10 cellular contexts compared by ENCODE assay signal in the genomic region with DNA sequence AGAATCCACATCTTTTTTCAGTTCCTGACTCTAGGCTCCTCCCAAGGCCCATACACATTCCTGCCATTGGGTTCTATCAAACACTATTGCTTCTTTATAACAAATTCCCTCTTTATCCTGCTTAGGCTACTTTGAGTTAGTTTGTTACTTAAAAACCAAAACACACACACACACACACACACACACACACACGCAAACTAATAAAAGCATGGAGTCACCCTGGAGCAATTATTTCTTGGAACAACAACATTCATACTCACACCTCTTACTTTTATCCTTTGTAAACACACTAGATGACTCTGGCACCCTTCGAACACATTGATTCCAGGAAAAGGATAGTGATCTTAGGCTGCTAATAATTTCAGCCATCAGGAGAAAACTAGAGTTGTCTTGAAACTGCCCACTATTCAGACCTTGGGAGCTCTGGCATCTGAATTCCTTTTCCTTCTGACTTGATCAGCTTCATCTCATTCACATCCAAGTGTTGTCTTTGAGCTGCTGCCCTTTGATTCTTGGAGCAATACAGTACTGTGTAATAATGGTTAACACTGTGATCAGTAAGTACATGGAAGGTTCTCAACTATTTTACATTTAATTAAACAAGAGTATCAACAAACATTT. TPM values are rescaled to one million over a fixed set of nuclear protein-coding genes. Genes with fewer than 3 reads are reported as not detected.
DNase-seq lines count a peak whose midpoint lies in the region; ATAC-seq and TF ChIP-seq lines count a peak whose summit lies in the region.
"Had no signal": no experiment of that assay in that cellular context is flagged by ENCODE, and none has a peak within 500 bp of the region (broad histone marks: within the 10 kb centered on the region; RNA-seq: fewer than 3 reads in every experiment).

No MANE protein-coding gene starts in this region.

- ATAC-seq in psoas muscle, result no peak

- TF ChIP-seq EP300 in tibial nerve (IDR thresholded peaks at IDR 0.05), result no peak

- H3K27me3 ChIP-seq in HUES6 (ENCODE audit: control insufficient read depth, insufficient read depth, low read length), result no peaks in the 10 kb centered on the region
- H3K27me3 ChIP-seq in liver (ENCODE audit: control insufficient read depth in 4 of 4, insufficient read depth in 4 of 4, low read length in 3 of 4), result no peaks in the 10 kb centered on the region
- H3K27me3 ChIP-seq in tibial nerve, result no peaks in the 10 kb centered on the region
- no peaks in the 10 kb centered on the region for H3K27me3 ChIP-seq in psoas muscle (ENCODE audit: insufficient read depth in 3 of 3, low read length in 2 of 3)

- H3K27ac ChIP-seq in HUES6 (ENCODE audit: low read depth, low read length), result peak overlapping the region; percentile 77; the same call in 1 of the 2 replicates
- H3K27ac ChIP-seq in liver (ENCODE audit: low read depth in 1 of 2, low read length in 2 of 2), result peak overlapping the region; percentile 53 to 66
- H3K27ac ChIP-seq in tibial nerve, result peak overlapping the region in 3 of 4 donors; percentile 48 to 79 (median 67)
- H3K27ac ChIP-seq in psoas muscle, result no peak overlapping the region
- H3K27ac ChIP-seq: HL-60 had no signal

- TF ChIP-seq POLR2A in tibial nerve (IDR thresholded peaks at IDR 0.05), result no peak

- H3K4me3 ChIP-seq in HUES6 (ENCODE audit: low read depth, low read length), result no peak overlapping the region
- no peak overlapping the region for H3K4me3 ChIP-seq in cardiac fibroblast (replicated peaks in 1 of 2; ENCODE audit: low read depth in 2 of 2, low read length in 2 of 2)
- H3K4me3 ChIP-seq in liver (ENCODE audit: low read depth in 1 of 3, low read length in 3 of 3), result no peak overlapping the region
- H3K4me3 ChIP-seq in tibial nerve, result no peak overlapping the region
- no peak overlapping the region for H3K4me3 ChIP-seq in psoas muscle

- 51% methylated on average over 2 of the region's 2 CpGs for WGBS in liver
- WGBS in tibial nerve, 2 donors, result 36 to 55% methylated on average over 2 of the region's 2 CpGs
- 73 to 83% (median 77%) methylated on average over 2 of the region's 2 CpGs for WGBS in psoas muscle, 3 donors

- no peaks in the 10 kb centered on the region for H3K9me3 ChIP-seq in HUES6 (ENCODE audit: control insufficient read depth, insufficient read depth, low read depth, low read length)
- H3K9me3 ChIP-seq in liver (ENCODE audit: control insufficient read depth in 4 of 4, low read length in 3 of 4), result no peaks in the 10 kb centered on the region
- no peaks in the 10 kb centered on the region for H3K9me3 ChIP-seq in tibial nerve
- no peaks in the 10 kb centered on the region for H3K9me3 ChIP-seq in psoas muscle

- H3K36me3 ChIP-seq in HUES6 (ENCODE audit: control insufficient read depth, insufficient read depth, low read length) (no peaks in the 10 kb centered on the region), liver (ENCODE audit: control insufficient read depth in 4 of 4, insufficient read depth in 3 of 4, low read depth in 1 of 4, low read length in 3 of 4) (no peaks in the 10 kb centered on the region), tibial nerve (no peaks in the 10 kb centered on the region), psoas muscle (ENCODE audit: insufficient read depth in 1 of 2, low read depth in 1 of 2) (no peaks in the 10 kb centered on the region)

- peak overlapping the region; percentile 6 for H3K9ac ChIP-seq in HUES6 (ENCODE audit: low read length)
- H3K9ac ChIP-seq in liver (ENCODE audit: low read depth in 1 of 2, low read length in 2 of 2), result peak overlapping the region in 1 of 2 donors; percentile 69

- TF ChIP-seq CTCF in cardiac fibroblast (IDR thresholded peaks at IDR 0.05; ENCODE audit: low read depth, low read length) (no peak), liver (IDR thresholded peaks at IDR 0.05; ENCODE audit: low read depth, low read length, missing input control) (no peak), tibial nerve (IDR thresholded peaks at IDR 0.05) (no peak), psoas muscle (IDR thresholded peaks at IDR 0.05) (no peak)

- H3K4me1 ChIP-seq in HUES6 (ENCODE audit: control insufficient read depth, insufficient read depth, low read length), result peaks cover 16% of the 10 kb centered on the region
- peaks cover 0 to 19% (median 13%) of the 10 kb centered on the region in 4 donors for H3K4me1 ChIP-seq in liver (ENCODE audit: control insufficient read depth in 4 of 4, insufficient read depth in 4 of 4, low read length in 3 of 4)
- H3K4me1 ChIP-seq in tibial nerve, result peaks cover 0 to 19% (median 3%) of the 10 kb centered on the region in 4 donors
- H3K4me1 ChIP-seq in psoas muscle, result no peaks in the 10 kb centered on the region

- no peak for TF ChIP-seq RAD21 in liver (IDR thresholded peaks at IDR 0.05)

- intact Hi-C loops in psoas muscle (cut with DNase I), result no loop called here

- DNase-seq in cardiac fibroblast (ENCODE audit: low read depth in 2 of 2) (peak; percentile 17 to 41), tibial nerve (ENCODE audit: low spot score in 2 of 2) (no peak), CD1c-positive myeloid dendritic cell (ENCODE audit: extremely low spot score) (no peak), psoas muscle (no peak), NCI-H2081 (lab: John Stamatoyannopoulos, UW) (no peak)
- no peak for DNase-seq in stimulated activated CD4-positive, alpha-beta T cell treated with anti-CD3 and anti-CD28 coated beads, Interleukin-15, amount 100 ng/mL, for 24 hours
- DNase-seq: NCI-H526 treated with DMSO at 0.1 percent for 48 hours had no signal

TF ChIP-seq in liver, 16 proteins besides CTCF, POLR2A, EP300 and RAD21:
- TF ChIP-seq GABPA (IDR thresholded peaks at IDR 0.05 in 1 of 2, conservative IDR thresholded peaks at IDR 0.05 in 1 of 2) (peak in 1 of 2 donors; percentile 16), YY1 (IDR thresholded peaks at IDR 0.05) (peak; percentile 33), TAF1 (conservative IDR thresholded peaks at IDR 0.05) (no peak), HNF4A (conservative IDR thresholded peaks at IDR 0.05) (peak; percentile 38 to 65)
- TF ChIP-seq, protein P1, sequence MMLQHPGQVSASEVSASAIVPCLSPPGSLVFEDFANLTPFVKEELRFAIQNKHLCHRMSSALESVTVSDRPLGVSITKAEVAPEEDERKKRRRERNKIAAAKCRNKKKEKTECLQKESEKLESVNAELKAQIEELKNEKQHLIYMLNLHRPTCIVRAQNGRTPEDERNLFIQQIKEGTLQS (IDR thresholded peaks at IDR 0.05), result no peak
- TF ChIP-seq, protein P2, sequence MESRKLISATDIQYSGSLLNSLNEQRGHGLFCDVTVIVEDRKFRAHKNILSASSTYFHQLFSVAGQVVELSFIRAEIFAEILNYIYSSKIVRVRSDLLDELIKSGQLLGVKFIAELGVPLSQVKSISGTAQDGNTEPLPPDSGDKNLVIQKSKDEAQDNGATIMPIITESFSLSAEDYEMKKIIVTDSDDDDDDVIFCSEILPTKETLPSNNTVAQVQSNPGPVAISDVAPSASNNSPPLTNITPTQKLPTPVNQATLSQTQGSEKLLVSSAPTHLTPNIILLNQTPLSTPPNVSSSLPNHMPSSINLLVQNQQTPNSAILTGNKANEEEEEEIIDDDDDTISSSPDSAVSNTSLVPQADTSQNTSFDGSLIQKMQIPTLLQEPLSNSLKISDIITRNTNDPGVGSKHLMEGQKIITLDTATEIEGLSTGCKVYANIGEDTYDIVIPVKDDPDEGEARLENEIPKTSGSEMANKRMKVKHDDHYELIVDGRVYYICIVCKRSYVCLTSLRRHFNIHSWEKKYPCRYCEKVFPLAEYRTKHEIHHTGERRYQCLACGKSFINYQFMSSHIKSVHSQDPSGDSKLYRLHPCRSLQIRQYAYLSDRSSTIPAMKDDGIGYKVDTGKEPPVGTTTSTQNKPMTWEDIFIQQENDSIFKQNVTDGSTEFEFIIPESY (IDR thresholded peaks at IDR 0.05), result no peak

RNA-seq across cellular contexts. Expression of gene SEC22B, which starts 2.6 kb away (rescaled TPM):
- total RNA-seq in liver, result 10 to 100 TPM; 11.5 to 33.0 TPM
- 10 to 100 TPM; 17.2 to 27.6 TPM for polyA plus RNA-seq in liver
- 10 to 100 TPM; 22.5 to 27.7 (median 24.8) TPM for total RNA-seq in tibial nerve
- 10 to 100 TPM; 14.7 to 24.4 (median 24.1) TPM for total RNA-seq in psoas muscle
- polyA plus RNA-seq in psoas muscle, result 10 to 100 TPM; 14.2 to 26.9 (median 20.6) TPM

Comparison
In these comparisons a context has a peak if more than half of its experiments do, and no peak if none do; other contexts are left out.
1. DNase-seq: peak in cardiac fibroblast (2 of 2); none in tibial nerve (0 of 2), stimulated activated CD4-positive, alpha-beta T cell treated with anti-CD3 and anti-CD28 coated beads, Interleukin-15, amount 100 ng/mL, for 24 hours (single experiment), CD1c-positive myeloid dendritic cell (single experiment), psoas muscle (0 of 2) and NCI-H2081 (0 of 2).